ENCODE assay signal across 8 cellular contexts in the genomic region with DNA sequence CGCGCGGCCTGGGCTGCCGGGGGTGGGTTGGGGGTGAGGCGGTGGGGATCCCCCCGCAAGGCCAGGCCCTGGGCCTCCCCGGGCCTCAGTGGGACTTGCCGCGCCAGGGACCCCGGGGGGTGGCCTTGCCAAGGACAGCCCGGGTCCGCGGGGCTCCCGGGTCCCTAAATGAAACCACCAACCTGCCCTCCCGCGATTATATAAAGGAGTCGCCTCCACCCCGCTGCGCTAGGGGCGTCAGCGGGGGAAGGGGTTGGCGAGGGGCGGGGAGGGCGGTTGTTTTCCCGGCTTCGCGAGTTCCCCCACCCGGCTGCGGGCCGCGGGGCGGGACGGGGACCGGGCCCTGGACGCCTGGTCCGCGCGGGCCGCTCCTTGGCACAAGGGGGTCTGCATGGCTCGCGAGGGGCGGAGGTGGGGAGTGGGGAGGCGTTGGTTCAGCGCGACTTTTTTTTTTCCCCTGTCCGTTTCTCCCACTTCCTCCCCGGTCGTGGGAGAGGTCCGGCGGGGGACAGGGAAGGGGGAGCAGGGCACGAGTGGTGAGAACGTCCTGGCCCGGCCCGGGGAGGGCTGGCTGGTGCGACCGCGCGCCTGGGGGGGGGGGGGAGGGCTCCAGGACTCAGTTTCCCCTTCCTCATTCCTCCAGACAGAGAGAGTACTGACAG. TPM values are rescaled to one million over a fixed set of nuclear protein-coding genes. Genes with fewer than 3 reads are reported as not detected.
A peak's percentile ranks its signal among the peaks of the same experiment; 100 is the strongest.
DNase-seq lines count a peak whose midpoint lies in the region; ATAC-seq and TF ChIP-seq lines count a peak whose summit lies in the region.

No MANE protein-coding gene starts in this region.

- H3K4me1 ChIP-seq in CD8-positive, alpha-beta T cell (ENCODE audit: insufficient read depth, low read length): peaks cover 38% of the 10 kb centered on the region
- peaks cover 15 to 21% of the 10 kb centered on the region in 2 donors for H3K4me1 ChIP-seq in thoracic aorta (ENCODE audit: control insufficient read depth in 1 of 2, low read depth in 2 of 2)

- intact Hi-C loops in CD8-positive, alpha-beta T cell (cut with DNase I, micrococcal nuclease): loop anchor here (1.0 to 10.0 kb wide), 11 partner anchors 11 to 655 kb away; partner anchors contain the start of genes ANKRD24 (in 1 of the 2), DOHH (in 1 of the 2), DPP9 (in 1 of the 2) and EEF2 (in 1 of the 2)
- intact Hi-C loops in MCF 10A (cut with micrococcal nuclease): loop anchor here (10.0 kb wide), 1 partner anchor 137 kb away; no protein-coding TSS in a partner anchor

- POLR2A ChIA-PET in CD8-positive, alpha-beta T cell (lab: Charles Lee): interaction anchor here (0.6 to 2.5 kb wide), 6 partner anchors 22 to 563 kb away, joined by 3 to 15 read pairs (median 8); partner anchors contain the start of gene PIAS4
- POLR2A ChIA-PET in MCF 10A (lab: Yijun Ruan, JAX): interaction anchor here (0.7 to 1.4 kb wide), 2 partner anchors 83 to 337 kb away, joined by 3 read pairs; no protein-coding TSS in a partner anchor

- CTCF ChIA-PET in CD8-positive, alpha-beta T cell (lab: Charles Lee): no interaction called here
- CTCF ChIA-PET in MCF 10A (lab: Yijun Ruan, JAX): no interaction called here

- H3K27ac ChIP-seq in CD8-positive, alpha-beta T cell (ENCODE audit: low read depth, low read length): peak overlapping the region; percentile 83
- H3K27ac ChIP-seq in thoracic aorta: peak overlapping the region; percentile 79 to 88

- DNase-seq in CD8-positive, alpha-beta T cell: peak in 2 of 7 experiments; percentile 38 to 62
- no peak for DNase-seq in LNCaP clone FGC (ENCODE audit: low read depth)
- DNase-seq in MCF 10A (ENCODE audit: unreplicated experiment): no peak
- DNase-seq in left kidney (ENCODE audit: low read depth, low spot score): peak; percentile 64
- no peak for DNase-seq in thoracic aorta (ENCODE audit: low spot score)
- DNase-seq in activated gamma-delta T cell (lab: John Stamatoyannopoulos, UW): no peak
- no peak for DNase-seq in kidney tubule cell (ENCODE audit: low spot score)

- H3K27me3 Mint-ChIP-seq in CD8-positive, alpha-beta T cell (ENCODE audit: low read depth): no peaks in the 10 kb centered on the region
- no peaks in the 10 kb centered on the region for H3K27me3 Mint-ChIP-seq in MCF 10A (ENCODE audit: insufficient read depth, unreplicated experiment)

- no peaks in the 10 kb centered on the region for H3K27me3 ChIP-seq in CD8-positive, alpha-beta T cell (ENCODE audit: insufficient read depth, low read length)
- no peaks in the 10 kb centered on the region for H3K27me3 ChIP-seq in thoracic aorta (replicated peaks; ENCODE audit: insufficient read depth)

- H3K4me3 ChIP-seq in CD8-positive, alpha-beta T cell (ENCODE audit: low read depth, low read length): peak overlapping the region; percentile 89
- peak overlapping the region; percentile 39 for H3K4me3 ChIP-seq in LNCaP clone FGC (ENCODE audit: low read depth, low read length)
- H3K4me3 ChIP-seq in thoracic aorta: peak overlapping the region; percentile 99

- no peak for TF ChIP-seq CTCF in CD8-positive, alpha-beta T cell (IDR thresholded peaks at IDR 0.05)
- no peak for TF ChIP-seq CTCF in LNCaP clone FGC (IDR thresholded peaks at IDR 0.05; ENCODE audit: control insufficient read depth, extremely low read depth, insufficient read depth)
- no peak for TF ChIP-seq CTCF in MCF 10A (IDR thresholded peaks at IDR 0.05; ENCODE audit: unreplicated experiment)
- TF ChIP-seq CTCF in thoracic aorta (IDR thresholded peaks at IDR 0.05): no peak

- peak overlapping the region; percentile 90 for H3K27ac Mint-ChIP-seq in CD8-positive, alpha-beta T cell
- no peak overlapping the region for H3K27ac Mint-ChIP-seq in MCF 10A (ENCODE audit: low read depth, unreplicated experiment)

- peaks cover 6% of the 10 kb centered on the region for H3K36me3 ChIP-seq in CD8-positive, alpha-beta T cell (ENCODE audit: insufficient read depth, low read length)
- H3K36me3 ChIP-seq in thoracic aorta: no peaks in the 10 kb centered on the region

- no peaks in the 10 kb centered on the region for H3K9me3 Mint-ChIP-seq in CD8-positive, alpha-beta T cell
- no peaks in the 10 kb centered on the region for H3K9me3 Mint-ChIP-seq in MCF 10A (ENCODE audit: unreplicated experiment)

- BruUV-seq in MCF 10A (replicated peaks; lab: Mats Ljungman, UMichigan): no TSS peak

- peak overlapping the region; percentile 82 for H3K4me3 Mint-ChIP-seq in CD8-positive, alpha-beta T cell
- peak overlapping the region; percentile 71 for H3K4me3 Mint-ChIP-seq in MCF 10A (ENCODE audit: unreplicated experiment)

- no peaks in the 10 kb centered on the region for H3K9me3 ChIP-seq in CD8-positive, alpha-beta T cell (ENCODE audit: low read length)
- no peaks in the 10 kb centered on the region for H3K9me3 ChIP-seq in thoracic aorta

- H3K4me1 Mint-ChIP-seq in CD8-positive, alpha-beta T cell (ENCODE audit: low read depth): peaks cover 31% of the 10 kb centered on the region
- H3K4me1 Mint-ChIP-seq in MCF 10A (ENCODE audit: insufficient read depth, unreplicated experiment): peaks cover 5% of the 10 kb centered on the region

- ATAC-seq in CD8-positive, alpha-beta T cell: peak; percentile 3
- ATAC-seq in thoracic aorta (ENCODE audit: insufficient number of reproducible peaks, low FRiP score, low read depth) (no peak), GM18909 (IDR thresholded peaks at IDR 0.05; ENCODE audit: poor library complexity, unreplicated experiment) (no peak)

- H3K36me3 Mint-ChIP-seq in CD8-positive, alpha-beta T cell: peaks cover 2% of the 10 kb centered on the region
- no peaks in the 10 kb centered on the region for H3K36me3 Mint-ChIP-seq in MCF 10A (ENCODE audit: insufficient read depth, unreplicated experiment)

RNA-seq across cellular contexts. Expression of gene ZBTB7A, which starts 0.8 kb away (rescaled TPM):
- total RNA-seq in CD8-positive, alpha-beta T cell: 10 to 100 TPM; 58.2 to 64.5 TPM
- total RNA-seq in MCF 10A (2022) (32.7 and 35.1 TPM in 2 replicates), thoracic aorta (10 to 100 TPM; 85.1 to 91.9 TPM)

RNA-seq across cellular contexts. Expression of gene MAP2K2, which starts 56.4 kb away (rescaled TPM):
- 10 to 100 TPM; 73.9 to 76.8 TPM for total RNA-seq in CD8-positive, alpha-beta T cell
- total RNA-seq in MCF 10A (2022) (171 and 230 TPM in 2 replicates), thoracic aorta (10 to 100 TPM; 51.2 to 71.8 TPM)

RNA-seq across cellular contexts. Expression of gene PIAS4, which starts 60.0 kb away (rescaled TPM):
- 10 to 100 TPM; 11.6 to 14.9 TPM for total RNA-seq in CD8-positive, alpha-beta T cell
- 15.1 and 31.4 TPM in 2 replicates for total RNA-seq in MCF 10A (2022)
- 10 to 100 TPM; 10.2 to 32.2 TPM for total RNA-seq in thoracic aorta

Comparison
In these comparisons a context has a peak if more than half of its experiments do, and no peak if none do; other contexts are left out.
1. H3K4me3 ChIP-seq: peak in every context shown above with its lines; median percentile 99 in thoracic aorta; 89 in CD8-positive, alpha-beta T cell; 39 in LNCaP clone FGC.